19 cellular contexts compared by ENCODE assay signal in genomic region chr4:150119492-150119891, GRCh38. TPM values are rescaled to one million over a fixed set of nuclear protein-coding genes. Genes with fewer than 3 reads are reported as not detected.
DNase-seq lines count a peak whose midpoint lies in the region; ATAC-seq and TF ChIP-seq lines count a peak whose summit lies in the region.
"Had no signal": no experiment of that assay in that cellular context is flagged by ENCODE, and none has a peak within 500 bp of the region (broad histone marks: within the 10 kb centered on the region; RNA-seq: fewer than 3 reads in every experiment).

No MANE protein-coding gene starts in this region.

- H3K27ac ChIP-seq in HEK293 (ENCODE audit: extremely low read depth, low read depth, low read length): no peak overlapping the region
- peak overlapping the region; percentile 51 to 71 for H3K27ac ChIP-seq in SK-N-SH (ENCODE audit: low read depth in 2 of 2, low read length in 1 of 2)
- H3K27ac ChIP-seq: esophagus squamous epithelium had no signal

- DNase-seq in SK-N-SH (no peak), fibroblast of peridontal ligament (ENCODE audit: extremely low read depth) (peak; percentile 64), progenitor cell of endocrine pancreas (ENCODE audit: low spot score, unreplicated experiment) (no peak), globus pallidus (ENCODE audit: low spot score) (no peak), NCI-H2196 treated with DMSO at 0.1 percent for 48 hours (lab: John Stamatoyannopoulos, UW; ENCODE audit: unreplicated experiment) (no peak)
- DNase-seq: activated CD4-positive, alpha-beta T cell treated with anti-CD3 and anti-CD28 coated beads, Interleukin-2, amount 50 U/mL, for 48 hours; activated effector memory CD4-positive, alpha-beta T cell treated with Interleukin-2 at 50 U/mL for 16 hours; esophagus squamous epithelium; kidney; NCI-H345; RPMI8226; small intestine; T-helper 9 cell; thyroid gland had no signal

- H3K9me3 Mint-ChIP-seq in progenitor cell of endocrine pancreas (ENCODE audit: low read depth): peaks cover 10% of the 10 kb centered on the region

- POLR2A ChIA-PET in HEK293 (lab: Yijun Ruan, JAX): no interaction called here
- POLR2A ChIA-PET in SK-N-SH (lab: Yijun Ruan, JAX): no interaction called here

- no peak for TF ChIP-seq RAD21 in SK-N-SH (IDR thresholded peaks at IDR 0.05; ENCODE audit: low read length)

- H3K9me3 ChIP-seq in HEK293 (ENCODE audit: control insufficient read depth, insufficient read depth, low read depth, low read length) (no peaks in the 10 kb centered on the region), SK-N-SH (peaks cover 5% of the 10 kb centered on the region; the same call in 1 of the 2 replicates)
- H3K9me3 ChIP-seq: thyroid gland had no signal

- H3K9ac ChIP-seq in SK-N-SH: no peak overlapping the region

- H3K27me3 ChIP-seq in SK-N-SH (ENCODE audit: insufficient read depth): no peaks in the 10 kb centered on the region
- H3K27me3 ChIP-seq: esophagus squamous epithelium, thyroid gland had no signal

- no peaks in the 10 kb centered on the region for H4K20me1 ChIP-seq in SK-N-SH (ENCODE audit: insufficient read depth)

- no peak overlapping the region for H2AFZ ChIP-seq in SK-N-SH (ENCODE audit: low read depth)

- no peaks in the 10 kb centered on the region for H3K27me3 Mint-ChIP-seq in progenitor cell of endocrine pancreas

- H3K36me3 Mint-ChIP-seq in progenitor cell of endocrine pancreas (ENCODE audit: insufficient read depth): peaks cover 3% of the 10 kb centered on the region
- H3K36me3 Mint-ChIP-seq: natural killer cell treated with Interleukin-12 subunit alpha and Interleukin-12 subunit beta and Interleukin-15 and Interleukin-18, amount 100 ng/mL, for 72 hours had no signal

- TF ChIP-seq EP300 in SK-N-SH (IDR thresholded peaks at IDR 0.05; ENCODE audit: borderline replicate concordance in 1 of 2, low read depth in 1 of 2, low read length in 1 of 2): 0 out of 4 replicates have a peak, but pooled peaks of 1 of the 2 experiments have one; percentile 11

- CTCF ChIA-PET in HEK293 (lab: Yijun Ruan, JAX) (interaction anchor here (0.7 kb wide), 1 partner anchor 78 kb away, joined by 5 read pairs; no protein-coding TSS in a partner anchor), SK-N-SH (lab: Yijun Ruan, JAX) (interaction anchor here (1.5 kb wide), 1 partner anchor 13 kb away, joined by 3 read pairs; no protein-coding TSS in a partner anchor)

- H3K4me1 ChIP-seq in HEK293 (ENCODE audit: control insufficient read depth, insufficient read depth, low read length) (0 out of 2 replicates have a peak, but pooled peaks cover 3% of the 10 kb centered on the region), SK-N-SH (ENCODE audit: control insufficient read depth in 1 of 2, insufficient read depth in 2 of 2, low read depth in 1 of 2, low read length in 1 of 2) (peaks cover 8 to 17% of the 10 kb centered on the region in 2 experiments)

- 0 out of 2 replicates have a peak overlapping the region, but pooled peaks have one; percentile 3 for H3K4me2 ChIP-seq in SK-N-SH

- WGBS in SK-N-SH (ENCODE audit: low lambda C conversion rate): 83% methylated on average over 1 of the region's 1 CpG

- peak overlapping the region; percentile 82 for H3K27ac Mint-ChIP-seq in progenitor cell of endocrine pancreas
- H3K27ac Mint-ChIP-seq: natural killer cell treated with Interleukin-12 subunit alpha and Interleukin-12 subunit beta and Interleukin-15 and Interleukin-18, amount 100 ng/mL, for 72 hours had no signal

- no peak for TF ChIP-seq CTCF in HEK293 (tag by site-specific recombination; IDR thresholded peaks at IDR 0.05)
- TF ChIP-seq CTCF in SK-N-SH (IDR thresholded peaks at IDR 0.05): no peak
- no peak for TF ChIP-seq CTCF in progenitor cell of endocrine pancreas (IDR thresholded peaks at IDR 0.05; ENCODE audit: unreplicated experiment)

- ATAC-seq in GM21723 (IDR thresholded peaks at IDR 0.05; ENCODE audit: unreplicated experiment) (no peak), GM18868 (IDR thresholded peaks at IDR 0.05; ENCODE audit: unreplicated experiment) (no peak)
- ATAC-seq: natural killer cell treated with Interleukin-12 subunit alpha and Interleukin-12 subunit beta and Interleukin-15 and Interleukin-18, amount 100 ng/mL, for 72 hours had no signal

- peaks cover 18% of the 10 kb centered on the region for H3F3A ChIP-seq in SK-N-SH (replicated peaks; ENCODE audit: insufficient read depth)

- peaks cover 91% of the 10 kb centered on the region for H3K79me2 ChIP-seq in SK-N-SH (ENCODE audit: insufficient read depth)

- H3K4me3 Mint-ChIP-seq in progenitor cell of endocrine pancreas (ENCODE audit: low read depth): no peak overlapping the region
- H3K4me3 Mint-ChIP-seq: central memory CD8-positive, alpha-beta T cell; natural killer cell treated with Interleukin-12 subunit alpha and Interleukin-12 subunit beta and Interleukin-15 and Interleukin-18, amount 100 ng/mL, for 72 hours had no signal

- H3K9me2 ChIP-seq in SK-N-SH: no peaks in the 10 kb centered on the region

- peaks cover 8% of the 10 kb centered on the region for H3K4me1 Mint-ChIP-seq in progenitor cell of endocrine pancreas (ENCODE audit: low read depth)
- H3K4me1 Mint-ChIP-seq: central memory CD8-positive, alpha-beta T cell had no signal

- H3K4me3 ChIP-seq in HEK293 (ENCODE audit: low read depth, low read length): no peak overlapping the region
- H3K4me3 ChIP-seq in SK-N-SH (ENCODE audit: low read depth in 2 of 2, low read length in 1 of 2): no peak overlapping the region
- H3K4me3 ChIP-seq: esophagus squamous epithelium, thyroid gland had no signal

- H3K36me3 ChIP-seq in HEK293 (ENCODE audit: control insufficient read depth in 2 of 2, insufficient read depth in 1 of 2, low read length in 2 of 2): no peaks in the 10 kb centered on the region
- H3K36me3 ChIP-seq in SK-N-SH (replicated peaks in 1 of 2; ENCODE audit: control insufficient read depth in 1 of 2, insufficient read depth in 2 of 2, low read length in 1 of 2): peaks cover 0 to 23% of the 10 kb centered on the region in 2 experiments
- H3K36me3 ChIP-seq: esophagus squamous epithelium, thyroid gland had no signal

TF ChIP-seq in HEK293, 187 proteins besides CTCF, POLR2A, EP300 and RAD21:
- TF ChIP-seq PRDM6 (tag by site-specific recombination; IDR thresholded peaks at IDR 0.05): 0 out of 2 replicates have a peak, but pooled peaks have one; percentile 26
- no peak for TF ChIP-seq KLF17 (tag by site-specific recombination; IDR thresholded peaks at IDR 0.05)

TF ChIP-seq in SK-N-SH, 30 proteins besides CTCF, POLR2A, EP300 and RAD21 (continues in another document):
- TF ChIP-seq TAF1 (IDR thresholded peaks at IDR 0.05; ENCODE audit: borderline replicate concordance, low read depth, low read length) (no peak), JUND (IDR thresholded peaks at IDR 0.05) (peak; percentile 84), PBX3 (IDR thresholded peaks at IDR 0.05) (0 out of 2 replicates have a peak, but pooled peaks have one; percentile 21), RXRA (IDR thresholded peaks at IDR 0.05; ENCODE audit: borderline replicate concordance, low read depth) (no peak), EZH2phosphoT487 (IDR thresholded peaks at IDR 0.05; ENCODE audit: borderline replicate concordance, low read depth) (no peak), CHD2 (IDR thresholded peaks at IDR 0.05; ENCODE audit: low read length, partially characterized antibody) (no peak), MXI1 (IDR thresholded peaks at IDR 0.05; ENCODE audit: low read depth, low read length) (no peak), SMC3 (IDR thresholded peaks at IDR 0.05; ENCODE audit: low read depth, low read length) (no peak), RCOR1 (IDR thresholded peaks at IDR 0.05; ENCODE audit: low read length) (no peak), MEF2A (IDR thresholded peaks at IDR 0.05; ENCODE audit: borderline replicate concordance, low read depth) (no peak), YY1 (IDR thresholded peaks at IDR 0.05; ENCODE audit: low read depth) (no peak), FOXJ3 (CRISPR knock-in tag; IDR thresholded peaks at IDR 0.05) (no peak), GATA2 (CRISPR knock-in tag; IDR thresholded peaks at IDR 0.05) (no peak), FOSL2 (IDR thresholded peaks at IDR 0.05; ENCODE audit: borderline replicate concordance, low read depth) (peak; percentile 76), IRF3 (IDR thresholded peaks at IDR 0.05; ENCODE audit: low read depth, low read length) (no peak), SIN3A (IDR thresholded peaks at IDR 0.05; ENCODE audit: borderline replicate concordance, low read depth, low read length) (no peak), RFX5 (IDR thresholded peaks at IDR 0.05; ENCODE audit: low read length) (no peak)

RNA-seq across cellular contexts. Expression of gene DCLK2, which starts 41.2 kb away (rescaled TPM):
- 10.0 and 10.1 TPM in 2 replicates for polyA plus RNA-seq in SK-N-SH (2012; rRNA removed)
- 11.0 and 11.4 TPM in 2 replicates for polyA plus RNA-seq in SK-N-SH (2012; cell fraction: cytosol; rRNA removed)
- 16.8 and 19.1 TPM in 2 replicates for polyA plus RNA-seq in SK-N-SH (2012; cell fraction: nucleus; rRNA removed)
- total RNA-seq in progenitor cell of endocrine pancreas: 6.9 and 7.2 TPM in 2 replicates

Comparison
In these comparisons a context has a peak if more than half of its experiments do, and no peak if none do; other contexts are left out.
1. Of the 4 proteins assayed by ChIP-seq in both HEK293 and SK-N-SH: peak only in HEK293: none; only in SK-N-SH: PBX3; in both: none; in neither: 3.